Comparison of ENCODE assay signal across 8 cellular contexts in genomic region chr6:42563697-42564495, GRCh38. TPM values are rescaled to one million over a fixed set of nuclear protein-coding genes. Genes with fewer than 3 reads are reported as not detected.
DNase-seq lines count a peak whose midpoint lies in the region; ATAC-seq and TF ChIP-seq lines count a peak whose summit lies in the region.

Gene UBR2 (plus strand): TSS chr6:42564029. CDS start chr6:42564320, 291 bp downstream.

- peak; percentile 19 to 68 (median 36) for TF ChIP-seq CTCF in esophagus squamous epithelium (IDR thresholded peaks at IDR 0.05)

- H3K36me3 ChIP-seq in Karpas-422 (ENCODE audit: insufficient read depth, low read length) (peaks cover 19% of the 10 kb centered on the region), esophagus squamous epithelium (peaks cover 0 to 5% (median 0%) of the 10 kb centered on the region in 3 donors)

- peak within 1 kb of the TSS; percentile 90 for H3K4me2 ChIP-seq in Karpas-422 (ENCODE audit: low read depth, low read length, poor library complexity, severe bottlenecking)

- peaks cover 19% of the 10 kb centered on the region for H3K4me1 ChIP-seq in Karpas-422 (ENCODE audit: low read length)
- H3K4me1 ChIP-seq in esophagus squamous epithelium: peaks cover 0 to 46% (median 23%) of the 10 kb centered on the region in 3 donors

- H3K27ac ChIP-seq in Karpas-422 (ENCODE audit: low read length) (peak within 1 kb of the TSS; percentile 60), esophagus squamous epithelium (peak within 1 kb of the TSS; percentile 93 to 99 (median 97))

- peak within 1 kb of the TSS; percentile 100 for H2AFZ ChIP-seq in Karpas-422 (ENCODE audit: low read length)

- 0% methylated on average over 23 to 25 of the region's 50 CpGs for WGBS in esophagus squamous epithelium, 2 donors

- H3K4me3 ChIP-seq in Karpas-422 (ENCODE audit: low read length) (peak within 1 kb of the TSS; percentile 84), esophagus squamous epithelium (peak within 1 kb of the TSS; percentile 68 to 96 (median 86))

- intact Hi-C loops in esophagus squamous epithelium (cut with DNase I): no loop called here

- H3K9ac ChIP-seq in Karpas-422 (ENCODE audit: low read length): peak within 1 kb of the TSS; percentile 83

- no peaks in the 10 kb centered on the region for H3K9me3 ChIP-seq in Karpas-422 (ENCODE audit: low read length)
- H3K9me3 ChIP-seq in esophagus squamous epithelium: no peaks in the 10 kb centered on the region

- no peaks in the 10 kb centered on the region for H3K27me3 ChIP-seq in Karpas-422 (ENCODE audit: low read length)
- no peaks in the 10 kb centered on the region for H3K27me3 ChIP-seq in esophagus squamous epithelium

- H3K79me2 ChIP-seq in Karpas-422 (ENCODE audit: low read length): peaks cover 49% of the 10 kb centered on the region

- ATAC-seq in GM21825 (IDR thresholded peaks at IDR 0.05; ENCODE audit: unreplicated experiment): peak; percentile 89

- peak in 3 of 4 donors; percentile 49 to 91 (median 84) for TF ChIP-seq POLR2A in esophagus squamous epithelium (IDR thresholded peaks at IDR 0.05)

- no peaks in the 10 kb centered on the region for H3K9me2 ChIP-seq in Karpas-422 (replicated peaks; ENCODE audit: insufficient read depth, low read length)

- DNase-seq in Daoy (ENCODE audit: low read depth) (peak; percentile 98), Karpas-422 (peak; percentile 99), RKO (ENCODE audit: low spot score) (peak; percentile 99), activated T-helper 1 cell treated with Interleukin-2 at 50 U/mL for 16 hours (ENCODE audit: low read depth) (peak; percentile 84), esophagus squamous epithelium (lab: John Stamatoyannopoulos, UW) (peak; percentile 93), myocyte (ENCODE audit: low read depth) (peak; percentile 100)
- peak; percentile 78 to 94 for DNase-seq in stimulated activated CD8-positive, alpha-beta memory T cell treated with anti-CD3 and anti-CD28 coated beads, Interleukin-7, amount 100 ng/mL, for 48 hours (ENCODE audit: extremely low read depth in 1 of 2, low read depth in 1 of 2)

- no peaks in the 10 kb centered on the region for H4K20me1 ChIP-seq in Karpas-422 (ENCODE audit: insufficient read depth, low read depth, low read length)

RNA-seq across cellular contexts. Expression of gene UBR2, which starts in this region (rescaled TPM):
- total RNA-seq in Daoy (2014; rRNA removed; shearing (Covaris generic)): 23.1 and 24.5 TPM in 2 replicates
- total RNA-seq in Karpas-422 (2014; rRNA removed; shearing (Covaris generic); ENCODE audit: low replicate concordance): 22.6 and 28.4 TPM in 2 replicates
- total RNA-seq in esophagus squamous epithelium (10 to 100 TPM; 14.0 to 25.9 (median 20.4) TPM), myocyte (23.7 and 26.5 TPM in 2 replicates)
- polyA plus RNA-seq in myocyte (2012): 7.2 TPM

Comparison
In these comparisons a context has a peak if more than half of its experiments do, and no peak if none do; other contexts are left out.
1. Peak in every context shown above with its lines: DNase-seq, ATAC-seq, H3K4me3 ChIP-seq and H3K27ac ChIP-seq.